ENCODE assay signal across 8 cellular contexts in genomic region chr5:65481635-65482271, GRCh38. TPM values are rescaled to one million over a fixed set of nuclear protein-coding genes. Genes with fewer than 3 reads are reported as not detected.
DNase-seq lines count a peak whose midpoint lies in the region; TF ChIP-seq lines count a peak whose summit lies in the region.

TSS of gene ADAMTS6 (minus strand) at chr5:65481920. CDS start at chr5:65473673, 8,247 bp downstream.

- intact Hi-C loops in vagina (cut with DNase I) = loop anchor here (10.0 kb wide), 1 partner anchor 667 kb away; no protein-coding TSS in a partner anchor

- H3K9me3 ChIP-seq in vagina = no peaks in the 10 kb centered on the region

- TF ChIP-seq CTCF in GM12865 (IDR thresholded peaks at IDR 0.05; ENCODE audit: insufficient read depth, low read depth, low read length, missing control alignments) (no peak), HFF-Myc (IDR thresholded peaks at IDR 0.05; ENCODE audit: low read depth, low read length, missing control alignments) (no peak), astrocyte of the cerebellum (IDR thresholded peaks at IDR 0.05; ENCODE audit: low read depth, low read length, missing control alignments) (no peak), vagina (IDR thresholded peaks at IDR 0.05) (no peak)

- H3K27me3 ChIP-seq in rectal smooth muscle tissue (ENCODE audit: control insufficient read depth, insufficient read depth, low read length) = no peaks in the 10 kb centered on the region
- no peaks in the 10 kb centered on the region for H3K27me3 ChIP-seq in vagina

- TF ChIP-seq POLR2A in vagina (IDR thresholded peaks at IDR 0.05) = peak in 1 of 2 donors; percentile 26

- H3K4me1 ChIP-seq in rectal smooth muscle tissue (ENCODE audit: control insufficient read depth, insufficient read depth, low read length) = peaks cover 15% of the 10 kb centered on the region
- peaks cover 17% of the 10 kb centered on the region for H3K4me1 ChIP-seq in vagina

- in situ Hi-C loops in astrocyte of the cerebellum (cut with HindIII; ENCODE audit: low sequenced_read_pairs) = loop anchor here (5.0 to 25.0 kb wide), 4 partner anchors 354 to 669 kb away; no protein-coding TSS in a partner anchor

- no peaks in the 10 kb centered on the region for H3K36me3 ChIP-seq in rectal smooth muscle tissue (ENCODE audit: control insufficient read depth, insufficient read depth, low read length)
- no peaks in the 10 kb centered on the region for H3K36me3 ChIP-seq in vagina

- H3K27ac ChIP-seq in rectal smooth muscle tissue (ENCODE audit: low read depth, low read length) (peak within 1 kb of the TSS; percentile 81), vagina (peak within 1 kb of the TSS; percentile 91)

- H3K4me3 ChIP-seq in GM12865 (ENCODE audit: low read depth, low read length) = peak within 1 kb of the TSS; percentile 92
- H3K4me3 ChIP-seq in HFF-Myc (replicated peaks; ENCODE audit: low read depth, low read length) = peak within 1 kb of the TSS; percentile 68
- peak within 1 kb of the TSS; percentile 59 for H3K4me3 ChIP-seq in astrocyte of the cerebellum (ENCODE audit: low read depth, low read length)
- peak within 1 kb of the TSS; percentile 80 for H3K4me3 ChIP-seq in rectal smooth muscle tissue (ENCODE audit: low read length)
- H3K4me3 ChIP-seq in vagina = peak within 1 kb of the TSS; percentile 45

- H3K9ac ChIP-seq in rectal smooth muscle tissue (ENCODE audit: low read length) = peak within 1 kb of the TSS; percentile 32

- peak; percentile 90 for DNase-seq in GM12865 (ENCODE audit: low read depth)
- DNase-seq in HFF-Myc (ENCODE audit: extremely low read depth, low read depth) = peak; percentile 93
- peak; percentile 31 for DNase-seq in NCI-H1048 (lab: John Stamatoyannopoulos, UW)
- DNase-seq in T-helper 9 cell = peak; percentile 61
- DNase-seq in astrocyte of the cerebellum (ENCODE audit: low read depth) = peak; percentile 93
- DNase-seq in hepatic stellate cell (ENCODE audit: low spot score) = peak; percentile 57
- DNase-seq in vagina (ENCODE audit: extremely low spot score in 2 of 2) = peak in 1 of 2 donors; percentile 96

RNA-seq across cellular contexts. Expression of gene ADAMTS6, which starts in this region (rescaled TPM):
- 1.5 TPM for total RNA-seq in vagina
